ENCODE assay signal across 21 cellular contexts in the genomic region with DNA sequence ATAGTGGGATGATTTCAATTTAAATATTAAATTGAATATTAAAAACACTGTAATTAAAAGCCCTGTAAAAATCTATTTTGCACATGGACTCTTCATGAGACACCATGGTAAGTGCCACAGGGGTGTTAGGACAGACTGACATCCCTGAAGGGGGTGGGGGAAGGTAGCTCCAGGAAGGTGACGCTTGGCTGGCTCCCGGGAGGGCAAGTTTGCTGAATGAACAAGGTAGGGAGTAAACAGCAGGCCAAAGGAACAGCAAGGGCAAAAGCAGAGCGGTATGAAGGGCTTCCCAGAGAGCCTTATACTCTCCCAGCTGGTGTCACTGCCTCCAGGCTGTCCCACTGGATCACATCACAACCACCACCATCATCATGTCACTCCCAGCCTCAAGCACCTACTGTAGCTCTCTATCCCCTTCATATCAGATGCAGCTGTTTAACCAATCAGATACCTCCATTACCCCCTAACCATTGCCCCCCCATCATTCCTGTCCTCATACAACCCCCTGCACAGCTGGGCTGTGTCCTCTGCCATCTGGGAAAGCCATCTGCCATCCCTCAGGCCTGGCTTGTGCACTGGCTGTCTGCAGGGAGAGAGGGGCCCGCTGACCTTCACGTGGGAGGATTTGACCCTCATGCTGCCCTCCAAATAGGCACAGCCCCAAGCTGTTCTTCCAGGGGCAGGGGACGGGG. TPM values are rescaled to one million over a fixed set of nuclear protein-coding genes. Genes with fewer than 3 reads are reported as not detected.
A peak's percentile ranks its signal among the peaks of the same experiment; 100 is the strongest.
DNase-seq lines count a peak whose midpoint lies in the region; ATAC-seq lines count a peak whose summit lies in the region.
"Had no signal": no experiment of that assay in that cellular context is flagged by ENCODE, and none has a peak within 500 bp of the region (broad histone marks: within the 10 kb centered on the region; RNA-seq: fewer than 3 reads in every experiment).

No MANE protein-coding gene starts in this region.

- ATAC-seq in stimulated activated naive CD8-positive, alpha-beta T cell treated with anti-CD3 and anti-CD28 coated beads, Interleukin-15, Interleukin-2, amounts not matched to agents 100 U/mL and 50 U/mL, for 24 hours: peak; percentile 10
- ATAC-seq in stimulated activated naive CD8-positive, alpha-beta T cell treated with anti-CD3 and anti-CD28 coated beads, Interleukin-15, amount 100 ng/mL, for 72 hours: no peak
- ATAC-seq in HG03565 (IDR thresholded peaks at IDR 0.05; ENCODE audit: unreplicated experiment) (no peak), left lobe of liver (no peak), right cardiac atrium (no peak)

- H3K27ac Mint-ChIP-seq in stimulated activated naive CD8-positive, alpha-beta T cell treated with anti-CD3 and anti-CD28 coated beads, Interleukin-15, amount 100 ng/mL, for 72 hours: no peak overlapping the region
- H3K27ac Mint-ChIP-seq: activated CD8-positive, alpha-beta memory T cell treated with anti-CD3 and anti-CD28 coated beads, Interleukin-2, amount 10 ng/mL, durations not matched to agents 7 days and 5 days; activated naive CD8-positive, alpha-beta T cell treated with anti-CD3 and anti-CD28 coated beads, Interleukin-2, amount 50 U/mL, for 24 hours had no signal

- H3K27ac ChIP-seq in SJSA1 (peak overlapping the region; percentile 44), right cardiac atrium (ENCODE audit: low read length) (no peak overlapping the region)
- H3K27ac ChIP-seq: brain microvascular endothelial cell, C4-2B, GM23248, right atrium auricular region, suprapubic skin, vagina had no signal

- H3K36me3 ChIP-seq in SJSA1: no peaks in the 10 kb centered on the region; the same call in 1 of the 2 replicates
- H3K36me3 ChIP-seq: brain microvascular endothelial cell, right atrium auricular region, suprapubic skin, vagina had no signal

- peaks cover 44% of the 10 kb centered on the region for H3K4me1 ChIP-seq in SJSA1 (replicated peaks)
- no peaks in the 10 kb centered on the region for H3K4me1 ChIP-seq in right cardiac atrium (ENCODE audit: control insufficient read depth, insufficient read depth, low read length)
- H3K4me1 ChIP-seq: suprapubic skin had no signal

- H3K9me3 ChIP-seq in SJSA1 (replicated peaks) (no peaks in the 10 kb centered on the region), right cardiac atrium (ENCODE audit: control insufficient read depth, low read length) (no peaks in the 10 kb centered on the region)
- H3K9me3 ChIP-seq: right atrium auricular region, suprapubic skin, vagina had no signal

- 85% methylated on average over 6 of the region's 6 CpGs for WGBS in right cardiac atrium

- H3K4me1 Mint-ChIP-seq in stimulated activated naive CD8-positive, alpha-beta T cell treated with anti-CD3 and anti-CD28 coated beads, Interleukin-15, amount 100 ng/mL, for 72 hours: peaks cover 50% of the 10 kb centered on the region

- no peak for DNase-seq in stimulated activated naive CD8-positive, alpha-beta T cell treated with anti-CD3 and anti-CD28 coated beads, Interleukin-15, Interleukin-2, amounts not matched to agents 100 U/mL and 50 U/mL, for 24 hours
- no peak for DNase-seq in stimulated activated naive CD8-positive, alpha-beta T cell treated with anti-CD3 and anti-CD28 coated beads, Interleukin-15, amount 100 ng/mL, for 72 hours
- no peak for DNase-seq in SJSA1 (ENCODE audit: low read depth in 1 of 2, low spot score in 2 of 2)
- peak; percentile 76 for DNase-seq in kidney tubule cell (ENCODE audit: low spot score)
- no peak for DNase-seq in left lobe of liver (ENCODE audit: low spot score)
- DNase-seq in right cardiac atrium: no peak
- DNase-seq in head of caudate nucleus: no peak
- DNase-seq: activated CD4-positive, CD25-positive, alpha-beta regulatory T cell treated with anti-CD3 and anti-CD28 coated beads, Interleukin-2, amount 50 U/mL, for 72 hours; activated CD8-positive, alpha-beta memory T cell treated with anti-CD3 and anti-CD28 coated beads, Interleukin-2, amount 10 ng/mL, durations not matched to agents 7 days and 5 days; activated naive CD8-positive, alpha-beta T cell treated with anti-CD3 and anti-CD28 coated beads, Interleukin-2, amount 50 U/mL, for 24 hours; GM23248; MM.1S; NCI-H1436 treated with DMSO at 0.1 percent for 48 hours; RPMI8226; stimulated activated CD4-positive, alpha-beta T cell treated with anti-CD3 and anti-CD28 coated beads, Interleukin-15, amount 100 ng/mL, for 24 hours had no signal

- H3K4me3 ChIP-seq in SJSA1 (no peak overlapping the region), right cardiac atrium (ENCODE audit: low read length) (no peak overlapping the region)
- H3K4me3 ChIP-seq: GM23248, right atrium auricular region, suprapubic skin, vagina had no signal

- H3K27me3 ChIP-seq in SJSA1 (replicated peaks) (no peaks in the 10 kb centered on the region), right cardiac atrium (ENCODE audit: control insufficient read depth, insufficient read depth) (no peaks in the 10 kb centered on the region)
- H3K27me3 ChIP-seq: brain microvascular endothelial cell, right atrium auricular region, suprapubic skin, vagina had no signal

- peaks cover 92% of the 10 kb centered on the region for H3K27me3 Mint-ChIP-seq in stimulated activated naive CD8-positive, alpha-beta T cell treated with anti-CD3 and anti-CD28 coated beads, Interleukin-15, amount 100 ng/mL, for 72 hours

- intact Hi-C loops in right cardiac atrium (cut with DNase I) (no loop called here), head of caudate nucleus (cut with DNase I) (no loop called here)

- H3K4me3 Mint-ChIP-seq in stimulated activated naive CD8-positive, alpha-beta T cell treated with anti-CD3 and anti-CD28 coated beads, Interleukin-15, amount 100 ng/mL, for 72 hours: no peak overlapping the region
- H3K4me3 Mint-ChIP-seq: activated CD8-positive, alpha-beta memory T cell treated with anti-CD3 and anti-CD28 coated beads, Interleukin-2, amount 10 ng/mL, durations not matched to agents 7 days and 5 days; activated naive CD8-positive, alpha-beta T cell treated with anti-CD3 and anti-CD28 coated beads, Interleukin-2, amount 50 U/mL, for 24 hours had no signal

- no peaks in the 10 kb centered on the region for H3K9me3 Mint-ChIP-seq in stimulated activated naive CD8-positive, alpha-beta T cell treated with anti-CD3 and anti-CD28 coated beads, Interleukin-15, amount 100 ng/mL, for 72 hours
- H3K9me3 Mint-ChIP-seq: activated naive CD8-positive, alpha-beta T cell treated with anti-CD3 and anti-CD28 coated beads, Interleukin-2, amount 50 U/mL, for 24 hours had no signal

RNA-seq across cellular contexts. Expression of gene HSPA12A, which starts 19.5 kb away (rescaled TPM):
- 5.2 and 9.0 TPM in 2 replicates for total RNA-seq in SJSA1 (2014; rRNA removed; shearing (Covaris generic))
- total RNA-seq in left lobe of liver (2.7 TPM), right cardiac atrium (10 to 100 TPM; 13.1 to 21.9 (median 15.5) TPM)
- 8.4 TPM for polyA plus RNA-seq in right cardiac atrium
- total RNA-seq: activated CD8-positive, alpha-beta memory T cell treated with anti-CD3 and anti-CD28 coated beads, Interleukin-2, amount 10 ng/mL, durations not matched to agents 7 days and 5 days had no signal
